1 cellular context compared by ENCODE assay signal in genomic region chr5:172851254-172851653, GRCh38.
TF ChIP-seq lines count a peak whose summit lies in the region.

No MANE protein-coding gene starts in this region.

TF ChIP-seq in K562, 482 proteins besides CTCF, POLR2A, EP300 and RAD21:
- 0 out of 2 replicates have a peak, but pooled peaks have one; percentile 2 for TF ChIP-seq CEBPB (tag; IDR thresholded peaks at IDR 0.05)
